In the genomic region with DNA sequence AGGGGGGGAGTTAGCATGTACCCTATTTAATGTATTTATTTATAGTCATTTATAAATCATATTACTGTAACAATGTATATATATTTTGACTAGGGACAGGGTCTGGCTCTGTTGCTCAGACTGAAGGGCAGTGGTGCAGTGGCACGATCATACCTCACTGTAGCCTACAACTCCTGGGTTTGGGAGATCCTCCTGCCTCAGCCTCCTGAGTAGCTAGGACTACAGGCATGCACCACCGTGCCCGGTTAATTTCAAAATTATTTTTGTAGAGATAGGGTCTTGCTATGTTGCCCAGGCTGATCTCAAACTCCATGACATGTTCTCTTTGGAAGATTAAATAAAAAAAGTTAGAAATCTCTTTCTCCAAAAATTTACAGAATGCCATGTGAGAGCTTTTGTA, we compare ENCODE assay signal across 27 cellular contexts. TPM values are rescaled to one million over a fixed set of nuclear protein-coding genes. Genes with fewer than 3 reads are reported as not detected.
"Had no signal": no experiment of that assay in that cellular context is flagged by ENCODE, and none has a peak within 500 bp of the region (broad histone marks: within the 10 kb centered on the region; RNA-seq: fewer than 3 reads in every experiment).

No MANE protein-coding gene starts in this region.

- H3K9me3 ChIP-seq: breast epithelium, heart right ventricle, neutrophil, prostate gland, testis, upper lobe of left lung, vagina had no signal

- H3K27ac Mint-ChIP-seq: activated CD4-positive, alpha-beta memory T cell treated with anti-CD3 and anti-CD28 coated beads, Interleukin-2, amount 10 ng/mL, durations not matched to agents 7 days and 5 days; activated CD4-positive, alpha-beta T cell treated with anti-CD3 and anti-CD28 coated beads, Interleukin-2, amount 10 ng/mL, durations not matched to agents 7 days and 5 days; activated naive CD4-positive, alpha-beta T cell treated with anti-CD3 and anti-CD28 coated beads, Interleukin-2, amount 50 U/mL, for 24 hours; activated naive CD8-positive, alpha-beta T cell treated with anti-CD3 and anti-CD28 coated beads, Interleukin-2, amount 50 U/mL, for 24 hours; activated T-helper 2 cell treated with anti-CD3 and anti-CD28 coated beads, Interferon-gamma antibody, Interleukin-2, Interleukin-4, amounts not matched to agents 10 μg/mL and 5 μg/mL and 100 μg/mL, durations not matched to agents 14 hours and 24 hours and 36 hours; endodermal cell; nephron progenitor cell; T-helper 17 cell; WTC11 had no signal

- H3K4me1 ChIP-seq: breast epithelium, prostate gland, vagina had no signal

- H3K36me3 Mint-ChIP-seq: activated naive CD4-positive, alpha-beta T cell treated with anti-CD3 and anti-CD28 coated beads, Interleukin-2, amount 50 U/mL, for 24 hours; WTC11 had no signal

- H3K4me3 Mint-ChIP-seq: activated CD4-positive, alpha-beta memory T cell treated with anti-CD3 and anti-CD28 coated beads, Interleukin-2, amount 10 ng/mL, durations not matched to agents 7 days and 5 days; activated CD4-positive, alpha-beta T cell treated with anti-CD3 and anti-CD28 coated beads, Interleukin-2, amount 10 ng/mL, durations not matched to agents 7 days and 5 days; activated naive CD4-positive, alpha-beta T cell treated with anti-CD3 and anti-CD28 coated beads, Interleukin-2, amount 50 U/mL, for 24 hours; activated naive CD8-positive, alpha-beta T cell treated with anti-CD3 and anti-CD28 coated beads, Interleukin-2, amount 50 U/mL, for 24 hours; activated T-cell treated with anti-CD3 and anti-CD28 coated beads, Interleukin-2, amount 50 U/mL, for 4 hours; endodermal cell; nephron progenitor cell; T-helper 17 cell; WTC11 had no signal

- DNase-seq: activated CD4-positive, alpha-beta memory T cell treated with anti-CD3 and anti-CD28 coated beads, Interleukin-2, amount 10 ng/mL, durations not matched to agents 7 days and 5 days; activated CD4-positive, alpha-beta T cell treated with anti-CD3 and anti-CD28 coated beads for 1 hour; activated CD4-positive, alpha-beta T cell treated with anti-CD3 and anti-CD28 coated beads, Interleukin-2, amount 10 ng/mL, durations not matched to agents 7 days and 5 days; activated naive CD8-positive, alpha-beta T cell treated with anti-CD3 and anti-CD28 coated beads, Interleukin-2, amount 50 U/mL, for 24 hours; activated T-cell treated with anti-CD3 and anti-CD28 coated beads, Interleukin-2, amount 50 U/mL, for 4 hours; amygdala; central memory CD4-positive, alpha-beta T cell; endodermal cell; foreskin fibroblast; heart right ventricle; left ventricle myocardium superior; nephron progenitor cell; stimulated activated CD4-positive, alpha-beta T cell treated with anti-CD3 and anti-CD28 coated beads, Interleukin-15, amount 100 ng/mL, for 24 hours; stimulated activated CD4-positive, alpha-beta T cell treated with anti-CD3 and anti-CD28 coated beads, Interleukin-2, amount 100 ng/mL, for 24 hours; stimulated activated naive CD4-positive, alpha-beta T cell; T-helper 17 cell; testis; upper lobe of left lung had no signal

- H3K9me3 Mint-ChIP-seq: activated CD4-positive, alpha-beta memory T cell treated with anti-CD3 and anti-CD28 coated beads, Interleukin-2, amount 10 ng/mL, durations not matched to agents 7 days and 5 days; activated CD4-positive, alpha-beta T cell treated with anti-CD3 and anti-CD28 coated beads, Interleukin-2, amount 10 ng/mL, durations not matched to agents 7 days and 5 days; activated naive CD4-positive, alpha-beta T cell treated with anti-CD3 and anti-CD28 coated beads, Interleukin-2, amount 50 U/mL, for 24 hours; activated naive CD8-positive, alpha-beta T cell treated with anti-CD3 and anti-CD28 coated beads, Interleukin-2, amount 50 U/mL, for 24 hours; activated T-cell treated with anti-CD3 and anti-CD28 coated beads, Interleukin-2, amount 50 U/mL, for 4 hours; activated T-helper 2 cell treated with anti-CD3 and anti-CD28 coated beads, Interferon-gamma antibody, Interleukin-2, Interleukin-4, amounts not matched to agents 10 μg/mL and 5 μg/mL and 100 μg/mL, durations not matched to agents 14 hours and 24 hours and 36 hours; endodermal cell; nephron progenitor cell; WTC11 had no signal

- H3K27ac ChIP-seq: breast epithelium, heart right ventricle, neutrophil, prostate gland, testis, upper lobe of left lung, vagina had no signal

- H3K4me1 Mint-ChIP-seq: activated CD4-positive, alpha-beta memory T cell treated with anti-CD3 and anti-CD28 coated beads, Interleukin-2, amount 10 ng/mL, durations not matched to agents 7 days and 5 days; activated CD4-positive, alpha-beta T cell treated with anti-CD3 and anti-CD28 coated beads, Interleukin-2, amount 10 ng/mL, durations not matched to agents 7 days and 5 days; activated naive CD4-positive, alpha-beta T cell treated with anti-CD3 and anti-CD28 coated beads, Interleukin-2, amount 50 U/mL, for 24 hours; activated naive CD8-positive, alpha-beta T cell treated with anti-CD3 and anti-CD28 coated beads, Interleukin-2, amount 50 U/mL, for 24 hours; nephron progenitor cell; T-helper 17 cell; WTC11 had no signal

- H3K4me2 ChIP-seq: smooth muscle cell had no signal

- H3K36me3 ChIP-seq: breast epithelium, heart right ventricle, neutrophil, prostate gland, upper lobe of left lung, vagina had no signal

- H3K4me3 ChIP-seq: breast epithelium, heart right ventricle, prostate gland, smooth muscle cell, testis, upper lobe of left lung, vagina had no signal

- H3K27me3 ChIP-seq: breast epithelium, heart right ventricle, neutrophil, testis, upper lobe of left lung, vagina had no signal

- ATAC-seq: activated naive CD8-positive, alpha-beta T cell treated with anti-CD3 and anti-CD28 coated beads, Interleukin-2, amount 50 U/mL, for 24 hours; activated T-cell treated with anti-CD3 and anti-CD28 coated beads, Interleukin-2, amount 50 U/mL, for 4 hours; esophagus mucosa; heart right ventricle; left ventricle myocardium superior; T-helper 17 cell; WTC11 had no signal

RNA-seq across cellular contexts. Expression of a gene that starts 52.8 kb away (rescaled TPM):
- total RNA-seq: activated CD4-positive, alpha-beta memory T cell treated with anti-CD3 and anti-CD28 coated beads, Interleukin-2, amount 10 ng/mL, durations not matched to agents 7 days and 5 days; activated CD4-positive, alpha-beta T cell treated with anti-CD3 and anti-CD28 coated beads, Interleukin-2, amount 10 ng/mL, durations not matched to agents 7 days and 5 days had no signal
